ENCODE assay signal across 23 cellular contexts in genomic region chr6:43828711-43829110, GRCh38. TPM values are rescaled to one million over a fixed set of nuclear protein-coding genes. Genes with fewer than 3 reads are reported as not detected.
DNase-seq lines count a peak whose midpoint lies in the region; ATAC-seq, FAIRE-seq and TF ChIP-seq lines count a peak whose summit lies in the region.
"Had no signal": no experiment of that assay in that cellular context is flagged by ENCODE, and none has a peak within 500 bp of the region (broad histone marks: within the 10 kb centered on the region; RNA-seq: fewer than 3 reads in every experiment).

No MANE protein-coding gene starts in this region.

- H3K36me3 ChIP-seq in HepG2 (replicated peaks in 1 of 2; ENCODE audit: control insufficient read depth in 1 of 2, insufficient read depth in 2 of 2, low read length in 2 of 2) (no peaks in the 10 kb centered on the region), right lobe of liver (no peaks in the 10 kb centered on the region), upper lobe of right lung (no peaks in the 10 kb centered on the region)

- H3K27ac Mint-ChIP-seq in chondrocyte (ENCODE audit: unreplicated experiment) = no peak overlapping the region
- H3K27ac Mint-ChIP-seq: activated CD4-positive, alpha-beta T cell treated with anti-CD3 and anti-CD28 coated beads for 36 hours had no signal

- H3K4me3 ChIP-seq in HepG2 (replicated peaks in 1 of 3; ENCODE audit: insufficient read depth in 1 of 3, low read depth in 2 of 3, low read length in 3 of 3) (no peak overlapping the region), right lobe of liver (no peak overlapping the region), upper lobe of right lung (no peak overlapping the region)
- H3K4me3 ChIP-seq: smooth muscle cell had no signal

- no peaks in the 10 kb centered on the region for H4K20me1 ChIP-seq in HepG2 (ENCODE audit: insufficient read depth, low read length)

- BruUV-seq in HepG2 (replicated peaks; lab: Mats Ljungman, UMichigan) = no TSS peak

- POLR2A ChIA-PET in HepG2 (lab: Yijun Ruan, JAX) = interaction anchor here (1.8 to 2.7 kb wide), 3 partner anchors 21 to 98 kb away, joined by 4 to 9 read pairs (median 8); partner anchors contain the start of gene VEGFA

- no peak for FAIRE-seq in HepG2 (lab: Jason Lieb, UNC)
- FAIRE-seq in GM12891 (lab: Jason Lieb, UNC) = no peak
- FAIRE-seq: keratinocyte had no signal

- TF ChIP-seq EP300 in HepG2 (IDR thresholded peaks at IDR 0.05; ENCODE audit: low read depth in 2 of 2, low read length in 2 of 2) = no peak
- no peak for TF ChIP-seq EP300 in HepG2 (CRISPR knock-in tag; IDR thresholded peaks at IDR 0.05; ENCODE audit: borderline replicate concordance)

- no peaks in the 10 kb centered on the region for H3K79me2 ChIP-seq in HepG2 (ENCODE audit: insufficient read depth, low read length)

- WGBS in HepG2 (ENCODE audit: low lambda C conversion rate) = 48% methylated on average over 4 of the region's 4 CpGs
- 90% methylated on average over 2 of the region's 4 CpGs for WGBS in right lobe of liver (ENCODE audit: insufficient coverage, low coverage, low lambda C conversion rate, missing lambda C conversion rate)

- H3K4me1 Mint-ChIP-seq in chondrocyte (ENCODE audit: low read depth) = no peaks in the 10 kb centered on the region
- H3K4me1 Mint-ChIP-seq: activated CD4-positive, alpha-beta T cell treated with anti-CD3 and anti-CD28 coated beads for 36 hours had no signal

- no peak for TF ChIP-seq RAD21 in HepG2 (CRISPR knock-in tag; IDR thresholded peaks at IDR 0.05)

- H3K27me3 Mint-ChIP-seq in chondrocyte (ENCODE audit: low read depth) = peaks cover 15% of the 10 kb centered on the region
- H3K27me3 Mint-ChIP-seq: activated CD4-positive, alpha-beta T cell treated with anti-CD3 and anti-CD28 coated beads for 36 hours had no signal

- no peaks in the 10 kb centered on the region for H3K36me3 Mint-ChIP-seq in chondrocyte (ENCODE audit: low read depth)
- H3K36me3 Mint-ChIP-seq: CD8-positive, alpha-beta memory T cell had no signal

- H3K4me1 ChIP-seq in HepG2 (ENCODE audit: insufficient read depth, low read length) (peaks cover 65% of the 10 kb centered on the region), right lobe of liver (peaks cover 0 to 31% (median 11%) of the 10 kb centered on the region in 4 donors), upper lobe of right lung (no peaks in the 10 kb centered on the region)

- H3K4me3 Mint-ChIP-seq in chondrocyte (ENCODE audit: unreplicated experiment) = no peak overlapping the region
- H3K4me3 Mint-ChIP-seq: activated CD4-positive, alpha-beta T cell treated with anti-CD3 and anti-CD28 coated beads for 36 hours; CD8-positive, alpha-beta memory T cell; central memory CD8-positive, alpha-beta T cell had no signal

- TF ChIP-seq CTCF in HepG2 (CRISPR knock-in tag; IDR thresholded peaks at IDR 0.05) = no peak
- TF ChIP-seq CTCF in right lobe of liver (IDR thresholded peaks at IDR 0.05) = no peak
- no peak for TF ChIP-seq CTCF in chondrocyte (IDR thresholded peaks at IDR 0.05)
- no peak for TF ChIP-seq CTCF in upper lobe of right lung (IDR thresholded peaks at IDR 0.05)

- H3K27ac ChIP-seq in HepG2 (ENCODE audit: extremely low read length, insufficient read depth, low read length) (no peak overlapping the region), right lobe of liver (no peak overlapping the region), upper lobe of right lung (no peak overlapping the region)

- no peak for DNase-seq in HepG2 (ENCODE audit: low spot score)
- no peak for DNase-seq in right lobe of liver
- peak; percentile 21 for DNase-seq in NCI-H510A (lab: John Stamatoyannopoulos, UW)
- peak; percentile 12 for DNase-seq in chondrocyte (ENCODE audit: low spot score)
- no peak for DNase-seq in upper lobe of right lung
- no peak for DNase-seq in cerebellum (ENCODE audit: low spot score)
- no peak for DNase-seq in GM12891 (ENCODE audit: insufficient read length, low spot score)
- DNase-seq in GOT3 (lab: John Stamatoyannopoulos, UW) = no peak
- DNase-seq: activated CD4-positive, alpha-beta T cell treated with anti-CD3 and anti-CD28 coated beads for 36 hours; activated CD8-positive, alpha-beta memory T cell treated with anti-CD3 and anti-CD28 coated beads, Interleukin-2, amount 50 U/mL, for 48 hours; effector CD4-positive, alpha-beta T cell; Kasumi-1; midbrain; NCI-H1417 treated with DMSO at 0.1 percent for 48 hours; NCI-H446; PC-3; stimulated activated CD4-positive, alpha-beta T cell treated with anti-CD3 and anti-CD28 coated beads, Interleukin-4, amount 100 ng/mL, for 24 hours; substantia nigra had no signal

- no peak overlapping the region for H3K9ac ChIP-seq in HepG2 (ENCODE audit: insufficient read depth, low read depth, low read length)

- CTCF ChIA-PET in HepG2 (lab: Yijun Ruan, JAX; ENCODE audit: low intra/inter-chr PET ratio, low total read pairs) = no interaction called here

- intact Hi-C loops in HepG2 (cut with micrococcal nuclease; ENCODE audit: unreplicated experiment) = no loop called here
- intact Hi-C loops in right lobe of liver (cut with DNase I) = loop anchor here (10.0 kb wide), 1 partner anchor 54 kb away; the partner anchor contains the start of gene VEGFA (in 2 of the 2)
- intact Hi-C loops in upper lobe of right lung (cut with DNase I) = no loop called here

- ATAC-seq in HepG2 (no peak), right lobe of liver (no peak), upper lobe of right lung (peak; percentile 3)
- ATAC-seq: activated CD4-positive, alpha-beta T cell treated with anti-CD3 and anti-CD28 coated beads for 36 hours; PC-3; SK-N-SH treated with all-trans-retinoic acid at 6 μM for 48 hours had no signal

- H3K4me2 ChIP-seq in HepG2 (ENCODE audit: low read depth, low read length) = no peak overlapping the region
- H3K4me2 ChIP-seq: smooth muscle cell had no signal

- TF ChIP-seq POLR2A in HepG2 (IDR thresholded peaks at IDR 0.05; ENCODE audit: insufficient read depth in 1 of 2, low read depth in 2 of 2, low read length in 2 of 2) (no peak), right lobe of liver (IDR thresholded peaks at IDR 0.05) (no peak), GM12891 (IDR thresholded peaks at IDR 0.05; ENCODE audit: low read depth, low read length) (no peak)

- H3K9me3 Mint-ChIP-seq in chondrocyte (ENCODE audit: low read depth) = no peaks in the 10 kb centered on the region
- H3K9me3 Mint-ChIP-seq: CD8-positive, alpha-beta memory T cell; central memory CD8-positive, alpha-beta T cell had no signal

- H3K9me3 ChIP-seq in HepG2 (ENCODE audit: low read length) = no peaks in the 10 kb centered on the region
- no peaks in the 10 kb centered on the region for H3K9me3 ChIP-seq in right lobe of liver
- H3K9me3 ChIP-seq in upper lobe of right lung = no peaks in the 10 kb centered on the region

- H3K27me3 ChIP-seq in HepG2 (ENCODE audit: control insufficient read depth in 1 of 2, insufficient read depth in 2 of 2, low read length in 2 of 2) = peaks cover 2 to 57% of the 10 kb centered on the region in 2 experiments; a peak in 3 of 5 replicates
- no peaks in the 10 kb centered on the region for H3K27me3 ChIP-seq in right lobe of liver
- no peaks in the 10 kb centered on the region for H3K27me3 ChIP-seq in upper lobe of right lung

- in situ Hi-C loops in HepG2 (cut with HindIII; ENCODE audit: extremely low pct_ligation_motif_present, low pct_unique_long_range_greater_than_20kb) = no loop called here

- H2AFZ ChIP-seq in HepG2 (ENCODE audit: low read length) = no peak overlapping the region

TF ChIP-seq in HepG2, 621 proteins besides CTCF, POLR2A, EP300 and RAD21 (continues in another document):
- TF ChIP-seq ZNF34 (CRISPR knock-in tag; IDR thresholded peaks at IDR 0.05; ENCODE audit: borderline replicate concordance) = no peak
- TF ChIP-seq, protein P1, sequence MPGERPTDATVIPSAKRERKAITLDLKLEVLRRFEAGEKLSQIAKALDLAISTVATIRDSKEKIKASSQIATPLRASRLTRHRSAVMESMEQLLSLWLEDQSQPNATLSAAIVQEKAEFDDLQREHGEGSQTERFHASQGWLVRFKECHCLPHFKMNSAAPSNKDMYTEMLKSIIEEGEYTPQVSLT (CRISPR knock-in tag; IDR thresholded peaks at IDR 0.05; ENCODE audit: borderline replicate concordance, low read depth) = no peak

TF ChIP-seq in GM12891, 5 proteins besides CTCF, POLR2A, EP300 and RAD21:
- TF ChIP-seq SPI1 (IDR thresholded peaks at IDR 0.05; ENCODE audit: low read depth, low read length) = no peak
- TF ChIP-seq TAF1 (IDR thresholded peaks at IDR 0.05; ENCODE audit: low read depth, low read length) = no peak
- no peak for TF ChIP-seq PAX5 (IDR thresholded peaks at IDR 0.05; ENCODE audit: insufficient read depth, low read length, severe bottlenecking)
- no peak for TF ChIP-seq POLR2AphosphoS5 (IDR thresholded peaks at IDR 0.05; ENCODE audit: low read depth, low read length)
- TF ChIP-seq POU2F2 (IDR thresholded peaks at IDR 0.05; ENCODE audit: low read depth, low read length) = no peak

RNA-seq across cellular contexts. Expression of gene VEGFA, which starts 58.7 kb away (rescaled TPM):
- 34.1 and 68.1 TPM in 2 replicates for total RNA-seq in HepG2 (2016; rRNA removed; fragmentation: Illumina TruSeq; extraction: Trizol)
- total RNA-seq in HepG2 (2016; cell fraction: cytosol; rRNA removed; fragmentation: Illumina TruSeq; extraction: Trizol; ENCODE audit: low read depth) = 13.4 and 14.2 TPM in 2 replicates
- 26.8 and 72.7 TPM in 2 replicates for total RNA-seq in HepG2 (2016; cell fraction: insoluble cytoplasmic fraction; rRNA removed; fragmentation: Illumina TruSeq; extraction: Trizol)
- 33.1 and 34.4 TPM in 2 replicates for total RNA-seq in HepG2 (2016; cell fraction: membrane; rRNA removed; fragmentation: Illumina TruSeq; extraction: Trizol)
- 81.5 and 95.8 TPM in 2 replicates for total RNA-seq in HepG2 (2016; cell fraction: nucleus; rRNA removed; fragmentation: Illumina TruSeq; extraction: Trizol)
- polyA plus RNA-seq in HepG2 (2011; rRNA removed) = 629 and 1,104 TPM in 2 replicates
- 292 and 298 TPM in 2 replicates for polyA plus RNA-seq in HepG2 (2011; cell fraction: cytosol; rRNA removed)
- polyA plus RNA-seq in HepG2 (2011; cell fraction: nucleus; rRNA removed) = 3,652 and 4,474 TPM in 2 replicates
- polyA plus RNA-seq in HepG2 (2012) = 463 and 546 TPM in 2 replicates
- 9.2 and 10.7 TPM in 2 replicates for polyA plus RNA-seq in HepG2 (2016; cell fraction: cytosol; fragmentation: Illumina TruSeq; extraction: Trizol; ENCODE audit: low read depth)
- 34.1 and 41.6 TPM in 2 replicates for polyA plus RNA-seq in HepG2 (2016; cell fraction: insoluble cytoplasmic fraction; fragmentation: Illumina TruSeq; extraction: Trizol; ENCODE audit: low read depth)
- polyA plus RNA-seq in HepG2 (2016; cell fraction: membrane; fragmentation: Illumina TruSeq; extraction: Trizol; ENCODE audit: low read depth) = 24.8 and 25.3 TPM in 2 replicates
- 253 and 267 TPM in 2 replicates for polyA plus RNA-seq in HepG2 (2016; cell fraction: nucleus; fragmentation: Illumina TruSeq; extraction: Trizol; ENCODE audit: insufficient read depth, low read depth)
- 238 and 645 TPM in 2 replicates for polyA minus RNA-seq in HepG2 (2011; rRNA and poly(A)+ RNA removed; ENCODE audit: low replicate concordance)
- polyA minus RNA-seq in HepG2 (2011; cell fraction: cytosol; rRNA and poly(A)+ RNA removed) = 122 and 136 TPM in 2 replicates
- polyA minus RNA-seq in HepG2 (2011; cell fraction: nucleus; rRNA and poly(A)+ RNA removed) = 312 and 405 TPM in 2 replicates
- 100 to 1,000 TPM in 5 of 6 experiments, 10 to 100 TPM in 1; 91.3 to 571 (median 132) TPM for total RNA-seq in right lobe of liver
- 24.8 to 139 TPM (median 137 TPM) in 3 replicates for total RNA-seq in chondrocyte
- total RNA-seq in upper lobe of right lung = 231 TPM
- 34.4 TPM for total RNA-seq in cerebellum
- polyA plus RNA-seq in GM12891 (2012; ENCODE audit: low read depth, missing spikeins) = 29.7 TPM
- polyA plus RNA-seq: CD8-positive, alpha-beta memory T cell had no signal

Comparison
In these comparisons a context has a peak if more than half of its experiments do, and no peak if none do; other contexts are left out.
1. intact Hi-C loops: an anchor here in right lobe of liver (10.0 kb wide); none called in HepG2 and upper lobe of right lung.
2. DNase-seq: peak in NCI-H510A (single experiment) and chondrocyte (single experiment); none in HepG2 (single experiment), right lobe of liver (0 of 3), upper lobe of right lung (single experiment), cerebellum (single experiment), GM12891 (single experiment) and GOT3 (single experiment).